In genomic region chr17:20327739-20328138, GRCh38 we compare ENCODE assay signal across 8 cellular contexts.
DNase-seq lines count a peak whose midpoint lies in the region; ATAC-seq, FAIRE-seq and TF ChIP-seq lines count a peak whose summit lies in the region.
"Not testable (repeated sequence)": the region's sequence is repeated elsewhere in the genome, so short reads cannot be mapped to it uniquely, and the experiment has no call there.

No MANE protein-coding gene starts in this region.

- H3K9me2 ChIP-seq in Loucy (replicated peaks; ENCODE audit: low read depth, low read length): not testable (repeated sequence)

- H3K4me1 Mint-ChIP-seq in activated naive CD4-positive, alpha-beta T cell treated with anti-CD3 and anti-CD28 coated beads, Interleukin-2, amount 10 ng/mL, durations not matched to agents 7 days and 5 days: not testable (repeated sequence)

- DNase-seq in H54 (ENCODE audit: insufficient read length, low spot score); activated naive CD4-positive, alpha-beta T cell treated with anti-CD3 and anti-CD28 coated beads, Interleukin-2, amount 10 ng/mL, durations not matched to agents 7 days and 5 days; pancreas: not testable (repeated sequence)
- peak in 1 of 4 donors; percentile 13 for DNase-seq in body of pancreas
- peak; percentile 52 for DNase-seq in fibroblast of villous mesenchyme (ENCODE audit: low read depth)

- not testable (repeated sequence) for H3K27me3 Mint-ChIP-seq in activated naive CD4-positive, alpha-beta T cell treated with anti-CD3 and anti-CD28 coated beads, Interleukin-2, amount 10 ng/mL, durations not matched to agents 7 days and 5 days

- H2AFZ ChIP-seq in Loucy (ENCODE audit: low read length): peak overlapping the region; percentile 73; the same call in 1 of the 2 replicates

- TF ChIP-seq POLR2A in H54 (IDR thresholded peaks at IDR 0.05; ENCODE audit: low read depth, low read length); body of pancreas (IDR thresholded peaks at IDR 0.05): not testable (repeated sequence)

- peak overlapping the region; percentile 52 for H3K27ac Mint-ChIP-seq in activated naive CD4-positive, alpha-beta T cell treated with anti-CD3 and anti-CD28 coated beads, Interleukin-2, amount 10 ng/mL, durations not matched to agents 7 days and 5 days

- not testable (repeated sequence) for H3K4me3 Mint-ChIP-seq in activated naive CD4-positive, alpha-beta T cell treated with anti-CD3 and anti-CD28 coated beads, Interleukin-2, amount 10 ng/mL, durations not matched to agents 7 days and 5 days

- not testable (repeated sequence) for H3K9ac ChIP-seq in BLaER1; Loucy (ENCODE audit: low read depth, low read length, poor library complexity, severe bottlenecking)

- H4K20me1 ChIP-seq in BLaER1; Loucy (ENCODE audit: insufficient read depth, low read length, poor library complexity, severe bottlenecking): not testable (repeated sequence)

- not testable (repeated sequence) for H3K36me3 ChIP-seq in BLaER1; Loucy (ENCODE audit: insufficient read depth, low read length); body of pancreas (replicated peaks in 1 of 2; ENCODE audit: insufficient read depth in 1 of 2, low read depth in 2 of 2); pancreas

- CTCF ChIA-PET in activated naive CD4-positive, alpha-beta T cell treated with anti-CD3 and anti-CD28 coated beads, Interleukin-2, amount 10 ng/mL, durations not matched to agents 7 days and 5 days (lab: Charles Lee): not testable (repeated sequence)

- H3K4me1 ChIP-seq in BLaER1; Loucy (ENCODE audit: insufficient read depth, low read length, poor library complexity, severe bottlenecking); body of pancreas; pancreas: not testable (repeated sequence)

- not testable (repeated sequence) for H3K27ac ChIP-seq in BLaER1, body of pancreas, pancreas
- H3K27ac ChIP-seq in VCaP: peak overlapping the region; percentile 69

- H3K4me3 ChIP-seq in BLaER1; Loucy (ENCODE audit: low read length, poor library complexity, severe bottlenecking); body of pancreas; fibroblast of villous mesenchyme (ENCODE audit: low read depth, low read length); pancreas: not testable (repeated sequence)

- H3F3A ChIP-seq in Loucy (ENCODE audit: low read depth): not testable (repeated sequence)

- intact Hi-C loops in body of pancreas (cut with DNase I); pancreas (cut with DNase I): not testable (repeated sequence)

- peak overlapping the region; percentile 17; the same call in 1 of the 2 replicates for H3K4me2 ChIP-seq in BLaER1
- not testable (repeated sequence) for H3K4me2 ChIP-seq in Loucy (ENCODE audit: low read depth, low read length, poor library complexity, severe bottlenecking)

- H3K79me2 ChIP-seq in Loucy (ENCODE audit: insufficient read depth, low read length): not testable (repeated sequence)

- TF ChIP-seq CTCF in Loucy (conservative IDR thresholded peaks at IDR 0.05; ENCODE audit: low read length); VCaP (conservative IDR thresholded peaks at IDR 0.05); body of pancreas (IDR thresholded peaks at IDR 0.05); fibroblast of villous mesenchyme (IDR thresholded peaks at IDR 0.05; ENCODE audit: insufficient read depth, low read depth, low read length); pancreas (IDR thresholded peaks at IDR 0.05): not testable (repeated sequence)

- WGBS in body of pancreas, 2 donors: 45 to 60% methylated on average over 3 of the region's 3 CpGs
- WGBS in pancreas, 2 donors: 49 to 58% methylated on average over 3 of the region's 3 CpGs

- not testable (repeated sequence) for H3K9me3 ChIP-seq in BLaER1; Loucy (ENCODE audit: insufficient read depth, low read depth, low read length); body of pancreas; pancreas

- H3K27me3 ChIP-seq in BLaER1; Loucy (ENCODE audit: insufficient read depth, low read length, poor library complexity, severe bottlenecking); body of pancreas; pancreas: not testable (repeated sequence)

- ATAC-seq in body of pancreas (peak; percentile 27), pancreas (peak in 3 of 4 donors; percentile 31 to 55 (median 42))

- FAIRE-seq in H54 (lab: Jason Lieb, UNC): peak; percentile 23
- not testable (repeated sequence) for FAIRE-seq in pancreas (lab: Jason Lieb, UNC)

- not testable (repeated sequence) for H3K9me3 Mint-ChIP-seq in activated naive CD4-positive, alpha-beta T cell treated with anti-CD3 and anti-CD28 coated beads, Interleukin-2, amount 10 ng/mL, durations not matched to agents 7 days and 5 days

- H3K36me3 Mint-ChIP-seq in activated naive CD4-positive, alpha-beta T cell treated with anti-CD3 and anti-CD28 coated beads, Interleukin-2, amount 10 ng/mL, durations not matched to agents 7 days and 5 days: not testable (repeated sequence)
